ENCODE assay signal across 8 cellular contexts in genomic region chr2:86790828-86791561, GRCh38. TPM values are rescaled to one million over a fixed set of nuclear protein-coding genes. Genes with fewer than 3 reads are reported as not detected.
DNase-seq lines count a peak whose midpoint lies in the region; ATAC-seq lines count a peak whose summit lies in the region.

TSS of gene CD8A (minus strand) at chr2:86790913. CDS start at chr2:86790825, 88 bp downstream.

- H3K4me1 ChIP-seq in HAP-1, result no peaks in the 10 kb centered on the region

- in situ Hi-C loops in HAP-1 (cut with MboI; ENCODE audit: low sequenced_read_pairs), result no loop called here

- peak within 1 kb of the TSS; percentile 99 for H3K27ac Mint-ChIP-seq in activated naive CD8-positive, alpha-beta T cell treated with anti-CD3 and anti-CD28 coated beads, Interleukin-2, amount 10 ng/mL, durations not matched to agents 7 days and 5 days

- H3K4me1 Mint-ChIP-seq in activated naive CD8-positive, alpha-beta T cell treated with anti-CD3 and anti-CD28 coated beads, Interleukin-2, amount 10 ng/mL, durations not matched to agents 7 days and 5 days, result peaks cover 55% of the 10 kb centered on the region

- H3K27me3 ChIP-seq in HAP-1 (ENCODE audit: low read depth), result no peaks in the 10 kb centered on the region

- peak within 1 kb of the TSS; percentile 93 for H3K4me3 Mint-ChIP-seq in activated naive CD8-positive, alpha-beta T cell treated with anti-CD3 and anti-CD28 coated beads, Interleukin-2, amount 10 ng/mL, durations not matched to agents 7 days and 5 days

- no peaks in the 10 kb centered on the region for H3K27me3 Mint-ChIP-seq in activated naive CD8-positive, alpha-beta T cell treated with anti-CD3 and anti-CD28 coated beads, Interleukin-2, amount 10 ng/mL, durations not matched to agents 7 days and 5 days

- POLR2A ChIA-PET in activated naive CD8-positive, alpha-beta T cell treated with anti-CD3 and anti-CD28 coated beads, Interleukin-2, amount 10 ng/mL, durations not matched to agents 7 days and 5 days (lab: Charles Lee), result interaction anchor here (0.7 to 19.1 kb wide), 11 partner anchors 8 to 349 kb away, joined by 3 to 755 read pairs (median 8); partner anchors contain the start of genes CD8B and KDM3A

- no peaks in the 10 kb centered on the region; the same call in 1 of the 2 replicates for H3K9me3 ChIP-seq in HAP-1

- peaks cover 3% of the 10 kb centered on the region for H3K9me3 Mint-ChIP-seq in activated naive CD8-positive, alpha-beta T cell treated with anti-CD3 and anti-CD28 coated beads, Interleukin-2, amount 10 ng/mL, durations not matched to agents 7 days and 5 days

- ATAC-seq in activated naive CD8-positive, alpha-beta T cell treated with anti-CD3 and anti-CD28 coated beads, Interleukin-2, amount 10 ng/mL, durations not matched to agents 7 days and 5 days (ENCODE audit: low read depth), result peak; percentile 34
- ATAC-seq in GM21367 (IDR thresholded peaks at IDR 0.05; ENCODE audit: unreplicated experiment) (no peak), HG03439 (IDR thresholded peaks at IDR 0.05; ENCODE audit: unreplicated experiment) (no peak)

- no peaks in the 10 kb centered on the region for H3K36me3 ChIP-seq in HAP-1 (replicated peaks)

- peaks cover 42% of the 10 kb centered on the region for H3K36me3 Mint-ChIP-seq in activated naive CD8-positive, alpha-beta T cell treated with anti-CD3 and anti-CD28 coated beads, Interleukin-2, amount 10 ng/mL, durations not matched to agents 7 days and 5 days

- DNase-seq in stimulated activated CD4-positive, alpha-beta T cell treated with anti-CD3 and anti-CD28 coated beads, Interleukin-4, amount 100 ng/mL, for 24 hours, result peak; percentile 13
- DNase-seq in stimulated activated CD4-positive, alpha-beta T cell treated with anti-CD3 and anti-CD28 coated beads, Interleukin-4, amount 100 ng/mL, for 4 hours, result no peak
- peak; percentile 86 for DNase-seq in activated naive CD8-positive, alpha-beta T cell treated with anti-CD3 and anti-CD28 coated beads, Interleukin-2, amount 10 ng/mL, durations not matched to agents 7 days and 5 days
- peak; percentile 14 to 21 for DNase-seq in lung microvascular endothelial cell (ENCODE audit: low read depth in 2 of 2)
- no peak for DNase-seq in HAP-1 (ENCODE audit: low spot score in 2 of 2)
- DNase-seq in NCI-H524 (lab: John Stamatoyannopoulos, UW), result no peak

- no peak within 1 kb of the TSS for H3K4me3 ChIP-seq in HAP-1

RNA-seq across cellular contexts. Expression of gene CD8A, which starts in this region (rescaled TPM):
- 100 to 1,000 TPM; 666 to 683 TPM for total RNA-seq in activated naive CD8-positive, alpha-beta T cell treated with anti-CD3 and anti-CD28 coated beads, Interleukin-2, amount 10 ng/mL, durations not matched to agents 7 days and 5 days
- not detected in 2 replicates for total RNA-seq in lung microvascular endothelial cell

Comparison
In these comparisons a context has a peak if more than half of its experiments do, and no peak if none do; other contexts are left out.
1. RNA of gene CD8A (total RNA-seq): 666 to 683 TPM in activated naive CD8-positive, alpha-beta T cell treated with anti-CD3 and anti-CD28 coated beads, Interleukin-2, amount 10 ng/mL, durations not matched to agents 7 days and 5 days; not detected in lung microvascular endothelial cell; every median in the first group is over 100 times any median in the second.
2. DNase-seq: peak in stimulated activated CD4-positive, alpha-beta T cell treated with anti-CD3 and anti-CD28 coated beads, Interleukin-4, amount 100 ng/mL, for 24 hours (single experiment) and activated naive CD8-positive, alpha-beta T cell treated with anti-CD3 and anti-CD28 coated beads, Interleukin-2, amount 10 ng/mL, durations not matched to agents 7 days and 5 days (single experiment); none in stimulated activated CD4-positive, alpha-beta T cell treated with anti-CD3 and anti-CD28 coated beads, Interleukin-4, amount 100 ng/mL, for 4 hours (0 of 2), HAP-1 (0 of 2) and NCI-H524 (0 of 2).
3. Peak in DNase-seq in lung microvascular endothelial cell; RNA of the gene not detected or under 1 TPM.